In the genomic region with DNA sequence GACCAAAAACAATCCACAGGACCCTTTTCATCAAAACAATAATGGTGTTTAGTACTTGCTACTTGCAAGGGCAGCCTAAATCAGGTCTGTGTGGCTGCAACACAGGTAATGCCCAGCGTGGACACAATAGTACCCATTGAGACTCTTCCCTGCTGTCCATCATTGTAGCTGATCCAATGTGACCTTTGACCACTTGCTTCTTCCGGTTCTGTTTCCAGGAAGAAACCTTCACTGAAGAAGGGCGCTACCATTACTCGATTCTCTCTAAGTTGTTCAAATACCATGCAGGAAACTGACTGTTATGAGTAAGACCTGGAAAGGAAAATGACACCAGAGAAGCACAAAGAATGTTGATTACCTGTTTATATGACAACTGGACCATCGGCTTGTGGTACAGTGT, we compare ENCODE assay signal across 20 cellular contexts.
"Had no signal": no experiment of that assay in that cellular context is flagged by ENCODE, and none has a peak within 500 bp of the region (broad histone marks: within the 10 kb centered on the region; RNA-seq: fewer than 3 reads in every experiment).

No MANE protein-coding gene starts in this region.

- H3K4me3 ChIP-seq: cardiac muscle cell, heart left ventricle, mucosa of descending colon, spleen had no signal

- ATAC-seq: activated T-cell treated with anti-CD3 and anti-CD28 coated beads, Interleukin-2, amount 50 U/mL, for 72 hours; heart left ventricle; left colon; mucosa of descending colon; naive thymus-derived CD4-positive, alpha-beta T cell had no signal

- H3K4me1 ChIP-seq: spleen had no signal

- H3K9me3 ChIP-seq: heart left ventricle, mucosa of descending colon, spleen had no signal

- DNase-seq: activated CD4-positive, alpha-beta memory T cell treated with anti-CD3 and anti-CD28 coated beads, Interleukin-2, amount 10 ng/mL, durations not matched to agents 7 days and 5 days; activated CD4-positive, alpha-beta T cell treated with anti-CD3 and anti-CD28 coated beads for 48 hours; activated effector memory CD4-positive, alpha-beta T cell treated with Interleukin-2 at 50 U/mL for 16 hours; activated naive CD4-positive, alpha-beta T cell treated with anti-CD3 and anti-CD28 coated beads for 36 hours; activated naive CD8-positive, alpha-beta T cell treated with anti-CD3 and anti-CD28 coated beads, Interleukin-2, amount 10 ng/mL, durations not matched to agents 7 days and 5 days; activated T-cell treated with anti-CD3 and anti-CD28 coated beads, Interleukin-2, amount 50 U/mL, for 72 hours; amygdala; effector CD4-positive, alpha-beta T cell; heart left ventricle; islet precursor cell; left colon; mesendoderm; mucosa of descending colon; naive thymus-derived CD4-positive, alpha-beta T cell; occipital lobe; posterior cingulate gyrus; spleen; stimulated activated CD4-positive, alpha-beta T cell treated with anti-CD3 and anti-CD28 coated beads, Interleukin-4, amount 100 ng/mL, for 24 hours; stimulated activated naive CD4-positive, alpha-beta T cell treated with Interleukin-2 at 50 U/mL for 16 hours had no signal

- H3K36me3 ChIP-seq: cardiac muscle cell had no signal

- H3K27me3 ChIP-seq: cardiac muscle cell, heart left ventricle, spleen had no signal
